13 cellular contexts compared by ENCODE assay signal in the genomic region with DNA sequence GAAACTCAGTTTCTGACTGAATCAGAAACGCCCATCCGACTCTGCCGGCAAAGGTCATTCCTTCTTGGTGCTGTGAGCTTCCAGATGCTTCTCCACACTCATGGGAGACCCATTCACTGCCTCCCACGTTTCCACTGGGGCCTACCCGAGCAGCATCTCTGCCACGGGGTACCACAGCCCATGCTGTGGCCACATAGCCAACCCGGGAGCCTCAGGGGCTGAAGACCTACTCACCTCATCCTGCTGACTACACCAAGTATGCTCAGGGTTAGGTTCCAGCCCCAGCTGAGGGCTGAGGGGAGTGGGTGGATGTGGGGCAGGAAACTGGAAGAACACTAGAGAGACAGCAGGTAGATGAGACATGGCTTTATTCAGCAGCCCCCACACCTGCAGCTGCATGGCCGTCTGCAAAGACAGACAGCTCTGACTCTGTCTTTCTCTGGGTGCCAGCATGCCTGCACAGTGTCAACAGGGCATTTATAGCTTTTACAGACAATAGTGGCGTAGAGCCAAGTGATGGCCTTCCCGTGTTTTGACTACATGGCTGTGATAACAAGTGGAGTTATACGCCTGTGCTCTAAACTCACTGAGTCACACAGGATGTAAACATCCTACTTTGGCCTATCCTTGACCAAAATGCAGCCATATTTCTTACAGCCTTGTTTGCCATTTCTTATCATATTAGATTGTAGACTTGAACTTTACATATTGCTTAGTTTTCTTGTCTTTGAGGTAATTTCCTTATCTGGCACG. TPM values are rescaled to one million over a fixed set of nuclear protein-coding genes. Genes with fewer than 3 reads are reported as not detected.
DNase-seq lines count a peak whose midpoint lies in the region; ATAC-seq and TF ChIP-seq lines count a peak whose summit lies in the region.
"Had no signal": no experiment of that assay in that cellular context is flagged by ENCODE, and none has a peak within 500 bp of the region (broad histone marks: within the 10 kb centered on the region; RNA-seq: fewer than 3 reads in every experiment).

No MANE protein-coding gene starts in this region.

- no peak overlapping the region for H3K4me3 ChIP-seq in mucosa of descending colon
- H3K4me3 ChIP-seq: BLaER1 treated with 17β-estradiol and CSF1 and Interleukin-3, amounts not matched to agents 10 nM and 100 nM; lung had no signal

- ATAC-seq in mucosa of descending colon (peak; percentile 40), HG03108 (IDR thresholded peaks at IDR 0.05; ENCODE audit: unreplicated experiment) (no peak), HG03175 (IDR thresholded peaks at IDR 0.05; ENCODE audit: unreplicated experiment) (no peak), HG02623 (IDR thresholded peaks at IDR 0.05; ENCODE audit: unreplicated experiment) (no peak)

- intact Hi-C loops in mucosa of descending colon (cut with DNase I, micrococcal nuclease): no loop called here

- H3K36me3 ChIP-seq in mucosa of descending colon (ENCODE audit: low read depth): no peaks in the 10 kb centered on the region
- H3K36me3 ChIP-seq: BLaER1 treated with 17β-estradiol and CSF1 and Interleukin-3, amounts not matched to agents 10 nM and 100 nM; pancreas had no signal

- DNase-seq in Daoy (ENCODE audit: low read depth): peak; percentile 45
- peak; percentile 62 for DNase-seq in NCI-H510A (lab: John Stamatoyannopoulos, UW)
- peak; percentile 98 for DNase-seq in dermis microvascular lymphatic vessel endothelial cell (ENCODE audit: low read depth in 2 of 2)
- peak; percentile 55 to 85 (median 56) for DNase-seq in mucosa of descending colon
- DNase-seq in stimulated activated CD4-positive, alpha-beta T cell treated with anti-CD3 and anti-CD28 coated beads, Interleukin-4, amount 100 ng/mL, for 4 hours: no peak
- DNase-seq: stimulated activated CD4-positive, alpha-beta T cell treated with anti-CD3 and anti-CD28 coated beads, Interleukin-4, amount 100 ng/mL, for 24 hours; T-helper 2 cell had no signal

- no peaks in the 10 kb centered on the region for H3K9me3 ChIP-seq in mucosa of descending colon
- H3K9me3 ChIP-seq: pancreas had no signal

- peaks cover 47% of the 10 kb centered on the region for H3K4me1 ChIP-seq in mucosa of descending colon (ENCODE audit: low read depth)
- H3K4me1 ChIP-seq: BLaER1 treated with 17β-estradiol and CSF1 and Interleukin-3, amounts not matched to agents 10 nM and 100 nM had no signal

- TF ChIP-seq CTCF in mucosa of descending colon (IDR thresholded peaks at IDR 0.05): no peak

RNA-seq across cellular contexts. Expression of a gene that starts 16.5 kb away (rescaled TPM):
- 13.9 and 17.2 TPM in 2 replicates for total RNA-seq in Daoy (2014; rRNA removed; shearing (Covaris generic))
- total RNA-seq in dermis microvascular lymphatic vessel endothelial cell (19.1 and 25.9 TPM in 2 replicates), mucosa of descending colon (10 to 100 TPM; 12.1 to 57.4 (median 13.1) TPM)

RNA-seq across cellular contexts. Expression of a gene that starts 22.8 kb away (rescaled TPM):
- 10.4 and 12.2 TPM in 2 replicates for total RNA-seq in Daoy (2014; rRNA removed; shearing (Covaris generic))
- 1.7 and 2.5 TPM in 2 replicates for total RNA-seq in dermis microvascular lymphatic vessel endothelial cell
- 10 to 100 TPM in 2 of 3 donors, 1 to 10 TPM in 1; 7.3 to 11.4 (median 10.7) TPM for total RNA-seq in mucosa of descending colon

RNA-seq across cellular contexts. Expression of a gene that starts 22.9 kb away (rescaled TPM):
- total RNA-seq in Daoy (2014; rRNA removed; shearing (Covaris generic)): not detected in 2 replicates
- total RNA-seq in dermis microvascular lymphatic vessel endothelial cell (not detected in 2 replicates), mucosa of descending colon (not detected)

Comparison
In these comparisons a context has a peak if more than half of its experiments do, and no peak if none do; other contexts are left out.
1. DNase-seq: peak in Daoy (single experiment), NCI-H510A (single experiment), dermis microvascular lymphatic vessel endothelial cell (2 of 2) and mucosa of descending colon (3 of 3); none in stimulated activated CD4-positive, alpha-beta T cell treated with anti-CD3 and anti-CD28 coated beads, Interleukin-4, amount 100 ng/mL, for 4 hours (0 of 2).